13 cellular contexts compared by ENCODE assay signal in genomic region chr15:55907797-55908196, GRCh38.
DNase-seq lines count a peak whose midpoint lies in the region; TF ChIP-seq lines count a peak whose summit lies in the region.
"Had no signal": no experiment of that assay in that cellular context is flagged by ENCODE, and none has a peak within 500 bp of the region (broad histone marks: within the 10 kb centered on the region; RNA-seq: fewer than 3 reads in every experiment).

No MANE protein-coding gene starts in this region.

- no peak for TF ChIP-seq CTCF in fibroblast of pulmonary artery (IDR thresholded peaks at IDR 0.05; ENCODE audit: low read length, missing control alignments)
- no peak for TF ChIP-seq CTCF in retinal pigment epithelial cell (conservative IDR thresholded peaks at IDR 0.05; ENCODE audit: low read depth, low read length)

- peak; percentile 95 for DNase-seq in GM04504 (ENCODE audit: low read depth)
- DNase-seq in SK-MEL-5 (ENCODE audit: low read depth, low spot score), result peak; percentile 50
- peak; percentile 94 for DNase-seq in fibroblast of pulmonary artery (ENCODE audit: low read depth)
- peak; percentile 94 for DNase-seq in retinal pigment epithelial cell (ENCODE audit: low read depth)
- DNase-seq in NK-92 (lab: John Stamatoyannopoulos, UW; ENCODE audit: unreplicated experiment), result no peak
- no peak for DNase-seq in stimulated activated CD4-positive, alpha-beta T cell treated with anti-CD3 and anti-CD28 coated beads, Interleukin-12 subunit alpha, Interleukin-12 subunit beta, amount 100 ng/mL, for 4 hours
- DNase-seq in GM19240 (ENCODE audit: insufficient read length, low spot score), result no peak
- no peak for DNase-seq in NCI-H524 (lab: John Stamatoyannopoulos, UW)
- DNase-seq: activated CD4-positive, alpha-beta memory T cell treated with anti-CD3 and anti-CD28 coated beads, Interleukin-2, amount 10 ng/mL, durations not matched to agents 7 days and 5 days; GDM1; heart right ventricle; NCI-H187; stimulated activated CD4-positive, alpha-beta T cell treated with anti-CD3 and anti-CD28 coated beads, Interleukin-2, amount 100 ng/mL, for 24 hours had no signal

- in situ Hi-C loops in SK-MEL-5 (cut with HindIII; ENCODE audit: low pct_unique_long_range_greater_than_20kb, low sequenced_read_pairs), result no loop called here

- H3K4me3 ChIP-seq in fibroblast of pulmonary artery (replicated peaks; ENCODE audit: low read depth, low read length), result no peak overlapping the region
- H3K4me3 ChIP-seq in retinal pigment epithelial cell (ENCODE audit: low read length), result no peak overlapping the region
- H3K4me3 ChIP-seq: heart right ventricle had no signal

Comparison
In these comparisons a context has a peak if more than half of its experiments do, and no peak if none do; other contexts are left out.
1. DNase-seq: peak in GM04504 (single experiment), SK-MEL-5 (single experiment), fibroblast of pulmonary artery (single experiment) and retinal pigment epithelial cell (single experiment); none in NK-92 (single experiment), stimulated activated CD4-positive, alpha-beta T cell treated with anti-CD3 and anti-CD28 coated beads, Interleukin-12 subunit alpha, Interleukin-12 subunit beta, amount 100 ng/mL, for 4 hours (single experiment), GM19240 (single experiment) and NCI-H524 (0 of 2).